Comparison of ENCODE assay signal across 8 cellular contexts in the genomic region with DNA sequence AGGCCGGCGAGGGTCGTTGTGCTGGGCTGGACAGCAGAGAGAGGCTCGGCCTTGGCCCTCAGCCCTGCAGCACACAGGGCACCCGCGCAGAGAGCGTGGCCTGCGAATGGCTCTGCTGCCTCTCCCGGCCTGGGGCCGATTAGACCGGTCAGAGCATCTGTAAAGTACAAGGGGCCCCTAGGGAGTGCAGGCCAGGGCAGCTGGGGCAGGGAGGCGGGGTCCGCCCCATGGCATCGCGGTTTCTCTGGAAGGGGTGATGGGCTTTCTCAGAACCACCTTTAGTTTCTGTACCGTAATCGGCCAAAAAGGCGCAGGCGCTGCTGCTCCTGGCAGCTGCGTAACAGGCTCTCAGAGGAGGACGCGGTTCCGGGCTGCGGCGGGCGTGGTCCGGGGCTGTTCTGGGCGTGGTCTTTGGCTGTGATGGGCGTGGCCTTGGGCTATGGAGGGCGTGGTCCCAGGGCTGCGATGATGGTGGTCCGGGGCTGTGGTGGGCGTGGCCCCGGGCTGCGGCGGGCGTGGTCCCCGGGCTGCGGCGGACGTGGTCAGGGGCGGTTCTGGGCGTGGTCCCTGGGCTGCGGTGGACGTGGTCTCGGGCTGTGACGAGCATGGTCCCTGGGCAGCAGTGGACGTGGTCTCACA. TPM values are rescaled to one million over a fixed set of nuclear protein-coding genes. Genes with fewer than 3 reads are reported as not detected.
DNase-seq lines count a peak whose midpoint lies in the region; ATAC-seq, FAIRE-seq and TF ChIP-seq lines count a peak whose summit lies in the region.

No MANE protein-coding gene starts in this region.

- DNase-seq in Ammon's horn (ENCODE audit: low spot score) (peak; percentile 82), GM19239 (ENCODE audit: insufficient read length, low spot score) (peak; percentile 43), foreskin melanocyte (peak; percentile 36), non-pigmented ciliary epithelial cell (ENCODE audit: low read depth) (peak; percentile 17), stromal cell of bone marrow (ENCODE audit: low read depth) (peak; percentile 25)
- peak; percentile 79 for DNase-seq in activated T-helper 9 cell treated with anti-CD3 and anti-CD28 coated beads, Interleukin-2, amount 50 U/mL, for 16 hours (ENCODE audit: low read depth)

- peak; percentile 95 for ATAC-seq in HG03442 (IDR thresholded peaks at IDR 0.05; ENCODE audit: unreplicated experiment)

- FAIRE-seq in GM19239 (lab: Jason Lieb, UNC): peak; percentile 83

TF ChIP-seq in PFSK-1, 5 proteins besides CTCF, POLR2A, EP300 and RAD21:
- TF ChIP-seq FOXP2 (optimal IDR thresholded peaks at IDR 0.05; ENCODE audit: borderline replicate concordance, extremely low read depth, extremely low read length, insufficient read depth): peak; percentile 39
- TF ChIP-seq TAF1 (IDR thresholded peaks at IDR 0.05; ENCODE audit: borderline replicate concordance, insufficient read depth, low read length): 0 out of 2 replicates have a peak, but pooled peaks have one; percentile 27
- no peak for TF ChIP-seq REST (IDR thresholded peaks at IDR 0.05; ENCODE audit: insufficient read depth in 1 of 2, low read depth in 2 of 2, low read length in 2 of 2)
- no peak for TF ChIP-seq SIN3A (IDR thresholded peaks at IDR 0.05; ENCODE audit: borderline replicate concordance, insufficient read depth, low read length)
- peak; percentile 62; the same call in 1 of the 2 replicates for TF ChIP-seq POLR2AphosphoS5 (IDR thresholded peaks at IDR 0.05; ENCODE audit: low read depth, low read length)

RNA-seq across cellular contexts. Expression of gene GPR148, which starts 1.5 kb away (rescaled TPM):
- not detected for polyA plus RNA-seq in PFSK-1 (2012; ENCODE audit: insufficient read length, low read depth)

RNA-seq across cellular contexts. Expression of gene AMER3, which starts 27.9 kb away (rescaled TPM):
- polyA plus RNA-seq in PFSK-1 (2012; ENCODE audit: insufficient read length, low read depth): not detected

Comparison
In these comparisons a context has a peak if more than half of its experiments do, and no peak if none do; other contexts are left out.
1. Peak in every context shown above with its lines: DNase-seq and ATAC-seq.
2. DNase-seq: peak in every context shown above with its lines; median percentile 82 in Ammon's horn; 79 in activated T-helper 9 cell treated with anti-CD3 and anti-CD28 coated beads, Interleukin-2, amount 50 U/mL, for 16 hours; 43 in GM19239; 36 in foreskin melanocyte; 25 in stromal cell of bone marrow; 17 in non-pigmented ciliary epithelial cell.